In genomic region chr21:22189278-22189677, GRCh38 we compare ENCODE assay signal across 33 cellular contexts.
"Had no signal": no experiment of that assay in that cellular context is flagged by ENCODE, and none has a peak within 500 bp of the region (broad histone marks: within the 10 kb centered on the region; RNA-seq: fewer than 3 reads in every experiment).

No MANE protein-coding gene starts in this region.

- H3K4me1 ChIP-seq: ascending aorta, breast epithelium, esophagus muscularis mucosa, foreskin keratinocyte, gastrocnemius medialis, heart left ventricle had no signal

- H3K27ac ChIP-seq: ascending aorta, breast epithelium, cardiac muscle cell, coronary artery, dorsolateral prefrontal cortex, esophagus muscularis mucosa, foreskin keratinocyte, gastrocnemius medialis, heart left ventricle had no signal

- H3K9me3 ChIP-seq: ascending aorta, breast epithelium, esophagus muscularis mucosa, gastrocnemius medialis had no signal

- ATAC-seq: activated CD4-positive, alpha-beta T cell treated with anti-CD3 and anti-CD28 coated beads for 36 hours; activated CD8-positive, alpha-beta memory T cell treated with anti-CD3 and anti-CD28 coated beads, Interleukin-2, amount 10 ng/mL, durations not matched to agents 7 days and 5 days; activated CD8-positive, alpha-beta T cell treated with anti-CD3 and anti-CD28 coated beads, Interleukin-2, amount 10 ng/mL, durations not matched to agents 7 days and 5 days; activated naive CD4-positive, alpha-beta T cell treated with anti-CD3 and anti-CD28 coated beads, Interleukin-2, amount 50 U/mL, for 72 hours; foreskin keratinocyte; gastrocnemius medialis; heart left ventricle had no signal

- H3K36me3 ChIP-seq: ascending aorta, breast epithelium, cardiac muscle cell, esophagus muscularis mucosa, gastrocnemius medialis, heart left ventricle had no signal

- H3K4me3 Mint-ChIP-seq: activated CD4-positive, alpha-beta memory T cell treated with anti-CD3 and anti-CD28 coated beads for 36 hours; activated CD4-positive, alpha-beta T cell treated with anti-CD3 and anti-CD28 coated beads for 36 hours; activated CD4-positive, alpha-beta T cell treated with anti-CD3 and anti-CD28 coated beads, Interleukin-2, amount 10 ng/mL, durations not matched to agents 24 days and 14 days; activated CD8-positive, alpha-beta memory T cell treated with anti-CD3 and anti-CD28 coated beads, Interleukin-2, amount 10 ng/mL, durations not matched to agents 7 days and 5 days; activated CD8-positive, alpha-beta T cell treated with anti-CD3 and anti-CD28 coated beads, Interleukin-2, amount 10 ng/mL, durations not matched to agents 7 days and 5 days; activated naive CD4-positive, alpha-beta T cell treated with anti-CD3 and anti-CD28 coated beads for 36 hours; activated naive CD8-positive, alpha-beta T cell treated with anti-CD3 and anti-CD28 coated beads, Interleukin-2, amount 10 ng/mL, durations not matched to agents 7 days and 5 days; activated T-helper 1 cell treated with anti-CD3 and anti-CD28 coated beads, Interleukin-12 subunit alpha, Interleukin-12 subunit beta, Interleukin-2, Interleukin-4 antibody, amounts not matched to agents 30 ng/mL and 10 ng/mL and 1 ng/mL, durations not matched to agents 14 hours and 24 hours and 36 hours; central memory CD8-positive, alpha-beta T cell; dendritic cell treated with granulocyte-macrophage colony-stimulating factor and Interleukin-4, amounts not matched to agents 40 ng/mL and 50 ng/mL, for 4 days; endodermal cell had no signal

- H3K27ac Mint-ChIP-seq: activated CD4-positive, alpha-beta memory T cell treated with anti-CD3 and anti-CD28 coated beads for 36 hours; activated CD4-positive, alpha-beta T cell treated with anti-CD3 and anti-CD28 coated beads for 36 hours; activated CD4-positive, alpha-beta T cell treated with anti-CD3 and anti-CD28 coated beads, Interleukin-2, amount 10 ng/mL, durations not matched to agents 24 days and 14 days; activated CD8-positive, alpha-beta memory T cell treated with anti-CD3 and anti-CD28 coated beads, Interleukin-2, amount 10 ng/mL, durations not matched to agents 7 days and 5 days; activated CD8-positive, alpha-beta T cell treated with anti-CD3 and anti-CD28 coated beads, Interleukin-2, amount 10 ng/mL, durations not matched to agents 7 days and 5 days; activated naive CD4-positive, alpha-beta T cell treated with anti-CD3 and anti-CD28 coated beads for 36 hours; activated naive CD4-positive, alpha-beta T cell treated with anti-CD3 and anti-CD28 coated beads, Interleukin-2, amount 50 U/mL, for 72 hours; activated naive CD8-positive, alpha-beta T cell treated with anti-CD3 and anti-CD28 coated beads, Interleukin-2, amount 10 ng/mL, durations not matched to agents 7 days and 5 days; activated T-helper 1 cell treated with anti-CD3 and anti-CD28 coated beads, Interleukin-12 subunit alpha, Interleukin-12 subunit beta, Interleukin-2, Interleukin-4 antibody, amounts not matched to agents 30 ng/mL and 10 ng/mL and 1 ng/mL, durations not matched to agents 14 hours and 24 hours and 36 hours; activated T-helper 2 cell treated with anti-CD3 and anti-CD28 coated beads, Interferon-gamma antibody, Interleukin-2, Interleukin-4, amounts not matched to agents 10 μg/mL and 5 μg/mL and 100 μg/mL, durations not matched to agents 14 hours and 24 hours and 36 hours; brain; dendritic cell treated with granulocyte-macrophage colony-stimulating factor and Interleukin-4, amounts not matched to agents 40 ng/mL and 50 ng/mL, for 4 days; endodermal cell had no signal

- H3K36me3 Mint-ChIP-seq: activated CD4-positive, alpha-beta memory T cell treated with anti-CD3 and anti-CD28 coated beads for 36 hours; activated CD8-positive, alpha-beta memory T cell treated with anti-CD3 and anti-CD28 coated beads, Interleukin-2, amount 10 ng/mL, durations not matched to agents 7 days and 5 days; activated naive CD4-positive, alpha-beta T cell treated with anti-CD3 and anti-CD28 coated beads, Interleukin-2, amount 50 U/mL, for 72 hours; activated naive CD8-positive, alpha-beta T cell treated with anti-CD3 and anti-CD28 coated beads, Interleukin-2, amount 10 ng/mL, durations not matched to agents 7 days and 5 days; brain had no signal

- DNase-seq: activated CD4-positive, alpha-beta memory T cell treated with anti-CD3 and anti-CD28 coated beads for 36 hours; activated CD4-positive, alpha-beta T cell treated with anti-CD3 and anti-CD28 coated beads for 36 hours; activated CD4-positive, alpha-beta T cell treated with anti-CD3 and anti-CD28 coated beads, Interleukin-2, amount 10 ng/mL, durations not matched to agents 24 days and 14 days; activated CD4-positive, CD25-positive, alpha-beta regulatory T cell; activated CD4-positive, CD25-positive, alpha-beta regulatory T cell treated with anti-CD3 and anti-CD28 coated beads, Interleukin-2, amount 50 U/mL, for 72 hours; activated CD8-positive, alpha-beta memory T cell treated with anti-CD3 and anti-CD28 coated beads, Interleukin-2, amount 10 ng/mL, durations not matched to agents 7 days and 5 days; activated CD8-positive, alpha-beta memory T cell treated with anti-CD3 and anti-CD28 coated beads, Interleukin-2, amount 50 U/mL, for 4 hours; activated CD8-positive, alpha-beta T cell treated with anti-CD3 and anti-CD28 coated beads, Interleukin-2, amount 10 ng/mL, durations not matched to agents 7 days and 5 days; activated effector memory CD4-positive, alpha-beta T cell treated with anti-CD3 and anti-CD28 coated beads, Interleukin-2, amount 50 U/mL, for 16 hours; activated naive CD4-positive, alpha-beta T cell treated with anti-CD3 and anti-CD28 coated beads for 36 hours; activated naive CD8-positive, alpha-beta T cell treated with anti-CD3 and anti-CD28 coated beads, Interleukin-2, amount 10 ng/mL, durations not matched to agents 7 days and 5 days; activated T-cell treated with anti-CD3 and anti-CD28 coated beads, Interleukin-2, amount 50 U/mL, for 1 hour; activated T-cell treated with anti-CD3 and anti-CD28 coated beads, Interleukin-2, amount 50 U/mL, for 48 hours; dorsolateral prefrontal cortex; effector memory CD4-positive, alpha-beta T cell; endodermal cell; erythroblast; gastrocnemius medialis; glutamatergic neuron; heart left ventricle; T-helper 2 cell had no signal

- H3K4me3 ChIP-seq: ascending aorta, breast epithelium, cardiac muscle cell, coronary artery, dorsolateral prefrontal cortex, esophagus muscularis mucosa, gastrocnemius medialis, heart left ventricle had no signal

- H3K27me3 ChIP-seq: ascending aorta, breast epithelium, cardiac muscle cell, dorsolateral prefrontal cortex, esophagus muscularis mucosa, foreskin keratinocyte, gastrocnemius medialis, heart left ventricle had no signal

- H3K9me3 Mint-ChIP-seq: activated naive CD8-positive, alpha-beta T cell treated with anti-CD3 and anti-CD28 coated beads, Interleukin-2, amount 10 ng/mL, durations not matched to agents 7 days and 5 days; activated T-helper 1 cell treated with anti-CD3 and anti-CD28 coated beads, Interleukin-12 subunit alpha, Interleukin-12 subunit beta, Interleukin-2, Interleukin-4 antibody, amounts not matched to agents 30 ng/mL and 10 ng/mL and 1 ng/mL, durations not matched to agents 14 hours and 24 hours and 36 hours; brain had no signal

- H3K27me3 Mint-ChIP-seq: activated CD4-positive, alpha-beta memory T cell treated with anti-CD3 and anti-CD28 coated beads for 36 hours; activated CD4-positive, alpha-beta T cell treated with anti-CD3 and anti-CD28 coated beads for 36 hours; activated CD4-positive, alpha-beta T cell treated with anti-CD3 and anti-CD28 coated beads, Interleukin-2, amount 10 ng/mL, durations not matched to agents 24 days and 14 days; activated CD8-positive, alpha-beta memory T cell treated with anti-CD3 and anti-CD28 coated beads, Interleukin-2, amount 10 ng/mL, durations not matched to agents 7 days and 5 days; activated naive CD8-positive, alpha-beta T cell treated with anti-CD3 and anti-CD28 coated beads, Interleukin-2, amount 10 ng/mL, durations not matched to agents 7 days and 5 days; central memory CD8-positive, alpha-beta T cell; dendritic cell treated with granulocyte-macrophage colony-stimulating factor and Interleukin-4, amounts not matched to agents 40 ng/mL and 50 ng/mL, for 4 days had no signal

- H3K4me1 Mint-ChIP-seq: activated CD4-positive, alpha-beta T cell treated with anti-CD3 and anti-CD28 coated beads for 36 hours; activated CD4-positive, alpha-beta T cell treated with anti-CD3 and anti-CD28 coated beads, Interleukin-2, amount 10 ng/mL, durations not matched to agents 24 days and 14 days; activated CD8-positive, alpha-beta memory T cell treated with anti-CD3 and anti-CD28 coated beads, Interleukin-2, amount 10 ng/mL, durations not matched to agents 7 days and 5 days; activated naive CD8-positive, alpha-beta T cell treated with anti-CD3 and anti-CD28 coated beads, Interleukin-2, amount 10 ng/mL, durations not matched to agents 7 days and 5 days; brain; central memory CD8-positive, alpha-beta T cell; endodermal cell had no signal
